In genomic region chr2:84132371-84132770, GRCh38 we compare ENCODE assay signal across 16 cellular contexts.
"Had no signal": no experiment of that assay in that cellular context is flagged by ENCODE, and none has a peak within 500 bp of the region (broad histone marks: within the 10 kb centered on the region; RNA-seq: fewer than 3 reads in every experiment).

No MANE protein-coding gene starts in this region.

- H3K4me1 Mint-ChIP-seq: mesothelial cell of epicardium, neural progenitor cell had no signal

- H3K36me3 Mint-ChIP-seq: memory B cell; mesothelial cell of epicardium; natural killer cell treated with Interleukin-12 subunit alpha and Interleukin-12 subunit beta and Interleukin-15 and Interleukin-18, amount 100 ng/mL, for 72 hours; neural progenitor cell had no signal

- H3K4me3 Mint-ChIP-seq: memory B cell; mesothelial cell of epicardium; natural killer cell treated with Interleukin-12 subunit alpha and Interleukin-12 subunit beta and Interleukin-15 and Interleukin-18, amount 100 ng/mL, for 72 hours; neural progenitor cell had no signal

- H3K27me3 Mint-ChIP-seq: memory B cell had no signal

- H3K9me3 Mint-ChIP-seq: natural killer cell treated with Interleukin-12 subunit alpha and Interleukin-12 subunit beta and Interleukin-15 and Interleukin-18, amount 100 ng/mL, for 72 hours; neural progenitor cell had no signal

- DNase-seq: effector memory CD4-positive, alpha-beta T cell; left cardiac atrium; left ventricle myocardium inferior; lower lobe of right lung; nucleus accumbens; ovary; right cardiac atrium; stimulated activated CD4-positive, alpha-beta T cell treated with anti-CD3 and anti-CD28 coated beads, Interleukin-2, amount 100 ng/mL, for 48 hours; stimulated activated naive CD4-positive, alpha-beta T cell treated with Interleukin-2 at 50 U/mL for 16 hours; thyroid gland; upper lobe of left lung; uterus had no signal

- H3K27ac Mint-ChIP-seq: memory B cell; mesothelial cell of epicardium; natural killer cell treated with Interleukin-12 subunit alpha and Interleukin-12 subunit beta and Interleukin-15 and Interleukin-18, amount 100 ng/mL, for 72 hours; neural progenitor cell had no signal
